In the genomic region with DNA sequence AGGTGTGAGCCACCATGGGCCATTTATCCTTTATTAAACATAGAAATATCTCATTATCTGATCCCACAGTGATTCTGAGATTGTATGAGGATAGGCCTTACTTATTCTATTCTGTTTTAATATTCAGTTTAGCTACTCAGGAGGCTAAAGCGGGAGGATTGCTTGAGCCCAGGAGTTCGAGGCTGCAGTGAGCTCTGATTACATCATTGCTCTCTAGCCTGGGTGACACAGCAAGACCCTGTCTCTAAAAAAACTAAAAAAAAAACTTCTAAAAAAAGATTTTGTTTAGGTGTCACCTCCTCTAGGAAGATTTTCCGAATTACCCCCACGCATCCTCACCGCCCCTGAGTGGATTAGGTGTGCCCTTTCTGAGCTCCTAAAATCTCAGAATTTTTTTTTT, we compare ENCODE assay signal across 11 cellular contexts.
"Had no signal": no experiment of that assay in that cellular context is flagged by ENCODE, and none has a peak within 500 bp of the region (broad histone marks: within the 10 kb centered on the region; RNA-seq: fewer than 3 reads in every experiment).

No MANE protein-coding gene starts in this region.

- H3K9me3 ChIP-seq: HAP-1 had no signal

- H3K27ac Mint-ChIP-seq: GM23338, H9, HFFc6 had no signal

- H3K4me2 ChIP-seq: GM23338 had no signal

- H3K4me3 ChIP-seq: GM23248, GM23338, HAP-1 had no signal

- H3K4me3 Mint-ChIP-seq: GM23338, H9, HFFc6 had no signal

- H3K9ac ChIP-seq: GM23248 had no signal

- H3K4me1 ChIP-seq: HAP-1 had no signal

- H2AFZ ChIP-seq: GM23248, GM23338 had no signal

- H3K27ac ChIP-seq: GM23248 had no signal

- H3K36me3 ChIP-seq: HAP-1 had no signal

- DNase-seq: GM23248, GOT3, H7, H9, HCEC 1CT, HFFc6 had no signal

- ATAC-seq: GM23338, HCT116 had no signal

- FAIRE-seq: H1, H54 had no signal
